Comparison of ENCODE assay signal across 34 cellular contexts in the genomic region with DNA sequence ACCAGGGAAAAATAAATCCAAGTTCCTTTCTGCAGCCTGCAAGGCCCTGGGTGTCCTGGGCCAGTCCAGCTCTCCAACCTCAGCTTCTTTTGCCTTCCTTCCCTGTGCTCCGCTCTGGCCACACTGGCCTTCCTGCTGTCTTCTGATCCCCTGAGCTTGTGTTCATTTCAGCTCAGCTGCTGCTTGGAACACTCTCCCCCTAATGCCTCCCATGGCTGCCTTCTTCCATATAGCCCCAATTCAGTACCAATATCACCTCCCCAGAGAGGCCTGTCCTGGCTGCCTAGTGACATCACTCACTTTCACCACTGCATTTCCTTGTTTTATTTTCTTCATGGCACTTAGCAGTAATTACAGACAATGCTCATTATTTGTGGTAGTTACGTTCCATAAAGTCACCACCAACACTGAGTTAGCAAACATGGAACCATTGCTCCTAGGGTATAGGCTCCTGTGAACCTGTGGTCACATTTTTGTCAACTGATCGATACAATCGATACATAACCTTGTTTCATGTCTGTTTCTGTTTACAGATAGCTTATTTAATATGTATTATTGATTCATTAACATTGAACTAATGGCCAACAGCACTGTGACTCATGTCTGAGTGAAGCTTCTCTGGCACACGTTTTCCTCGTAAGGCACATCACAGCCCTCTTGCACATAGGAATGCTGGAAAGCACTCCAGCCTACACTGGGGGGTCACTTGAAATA. TPM values are rescaled to one million over a fixed set of nuclear protein-coding genes. Genes with fewer than 3 reads are reported as not detected.
"Had no signal": no experiment of that assay in that cellular context is flagged by ENCODE, and none has a peak within 500 bp of the region (broad histone marks: within the 10 kb centered on the region; RNA-seq: fewer than 3 reads in every experiment).

No MANE protein-coding gene starts in this region.

- H3K4me3 ChIP-seq: body of pancreas, cardiac muscle cell, colonic mucosa, skin epidermis, testis, transverse colon had no signal

- H3K27ac Mint-ChIP-seq: activated naive CD4-positive, alpha-beta T cell treated with anti-CD3 and anti-CD28 coated beads, Interleukin-2, amount 50 U/mL, for 72 hours; activated T-cell treated with anti-CD3 and anti-CD28 coated beads, Interleukin-2, amount 50 U/mL, for 72 hours; T-cell; T-helper 2 cell treated with Interferon-gamma antibody and Interleukin-4, amounts not matched to agents 5 μg/mL and 100 μg/mL, for 36 hours had no signal

- H3K36me3 Mint-ChIP-seq: activated naive CD4-positive, alpha-beta T cell treated with anti-CD3 and anti-CD28 coated beads, Interleukin-2, amount 50 U/mL, for 72 hours; naive thymus-derived CD8-positive, alpha-beta T cell; T-cell had no signal

- H3K4me1 ChIP-seq: colonic mucosa had no signal

- H3K27me3 ChIP-seq: body of pancreas, colonic mucosa, testis, transverse colon had no signal

- H3K9me3 Mint-ChIP-seq: activated naive CD4-positive, alpha-beta T cell treated with anti-CD3 and anti-CD28 coated beads, Interleukin-2, amount 50 U/mL, for 72 hours; activated T-cell treated with anti-CD3 and anti-CD28 coated beads, Interleukin-2, amount 50 U/mL, for 72 hours; naive thymus-derived CD8-positive, alpha-beta T cell; T-cell; T-helper 2 cell treated with Interferon-gamma antibody and Interleukin-4, amounts not matched to agents 5 μg/mL and 100 μg/mL, for 36 hours had no signal

- FAIRE-seq: endometrium had no signal

- ATAC-seq: activated naive CD4-positive, alpha-beta T cell treated with anti-CD3 and anti-CD28 coated beads, Interleukin-2, amount 50 U/mL, for 72 hours; activated T-cell treated with anti-CD3 and anti-CD28 coated beads, Interleukin-2, amount 50 U/mL, for 72 hours; body of pancreas; naive thymus-derived CD8-positive, alpha-beta T cell; sciatic nerve; stimulated activated naive CD8-positive, alpha-beta T cell treated with anti-CD3 and anti-CD28 coated beads, Interleukin-15, Interleukin-2, amounts not matched to agents 100 U/mL and 50 U/mL, for 24 hours; T-cell had no signal

- H3K27ac ChIP-seq: body of pancreas, cardiac muscle cell, colonic mucosa, epithelial cell of prostate, neutrophil, skin epidermis, testis, transverse colon had no signal

- H3K36me3 ChIP-seq: cardiac muscle cell, colonic mucosa, neutrophil, transverse colon had no signal

- H3K4me3 Mint-ChIP-seq: activated T-cell treated with anti-CD3 and anti-CD28 coated beads, Interleukin-2, amount 50 U/mL, for 72 hours; naive thymus-derived CD8-positive, alpha-beta T cell; T-cell; T-helper 2 cell treated with Interferon-gamma antibody and Interleukin-4, amounts not matched to agents 5 μg/mL and 100 μg/mL, for 36 hours had no signal

- DNase-seq: activated CD4-positive, alpha-beta T cell treated with anti-CD3 and anti-CD28 coated beads for 4 hours; activated CD4-positive, alpha-beta T cell treated with anti-CD3 and anti-CD28 coated beads, Interleukin-2, amount 50 U/mL, for 4 hours; activated naive CD4-positive, alpha-beta T cell; activated T-cell treated with anti-CD3 and anti-CD28 coated beads for 4 hours; activated T-cell treated with anti-CD3 and anti-CD28 coated beads, Interleukin-2, amount 50 U/mL, for 72 hours; anterior cingulate cortex; body of pancreas; cerebellar nuclear complex; colonic mucosa; effector CD8-positive, alpha-beta T cell; head of caudate nucleus; hippocampal formation; midbrain; naive thymus-derived CD8-positive, alpha-beta T cell; stimulated activated CD4-positive, alpha-beta T cell treated with anti-CD3 and anti-CD28 coated beads, Interleukin-12 subunit alpha, Interleukin-12 subunit beta, amount 100 ng/mL, for 4 hours; stimulated activated CD4-positive, alpha-beta T cell treated with anti-CD3 and anti-CD28 coated beads, Interleukin-4, amount 100 ng/mL, for 1 hour; stimulated activated naive CD8-positive, alpha-beta T cell treated with anti-CD3 and anti-CD28 coated beads, Interleukin-15, Interleukin-2, amounts not matched to agents 100 U/mL and 50 U/mL, for 24 hours; T-cell; testis; transverse colon had no signal

- H3K9me3 ChIP-seq: body of pancreas, colonic mucosa, neutrophil, testis, transverse colon had no signal

RNA-seq across cellular contexts. Expression of gene GHRHR, which starts 26.7 kb away (rescaled TPM):
- total RNA-seq: activated naive CD4-positive, alpha-beta T cell treated with anti-CD3 and anti-CD28 coated beads, Interleukin-2, amount 50 U/mL, for 72 hours; activated T-cell treated with anti-CD3 and anti-CD28 coated beads, Interleukin-2, amount 50 U/mL, for 72 hours; body of pancreas; cardiac muscle cell; colonic mucosa; dermis microvascular lymphatic vessel endothelial cell; fibroblast of lung; kidney epithelial cell; lower leg skin; naive thymus-derived CD8-positive, alpha-beta T cell; osteocyte; T-cell; transverse colon; urinary bladder had no signal
- polyA plus RNA-seq: cardiac muscle cell; fibroblast of lung; naive thymus-derived CD8-positive, alpha-beta T cell; urinary bladder had no signal
